18 cellular contexts compared by ENCODE assay signal in the genomic region with DNA sequence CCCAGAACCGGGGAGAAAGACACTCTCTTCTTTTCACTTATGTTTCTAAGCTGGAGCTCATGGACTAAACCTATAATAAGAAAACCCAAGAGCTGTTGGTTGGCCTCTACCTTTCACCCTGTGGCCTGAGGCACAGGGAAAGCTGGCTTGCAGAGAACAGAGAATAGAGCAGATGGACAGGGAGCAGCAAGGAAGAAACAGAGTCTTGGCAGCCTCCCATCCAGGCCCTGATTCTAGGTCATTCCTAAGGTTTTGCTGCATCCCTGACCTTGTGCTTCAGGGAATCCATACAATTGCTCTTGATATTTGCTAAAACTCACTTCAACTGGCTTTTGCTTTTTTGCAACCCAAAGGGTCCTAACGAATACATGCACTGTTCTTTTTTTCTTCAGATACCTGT.
DNase-seq lines count a peak whose midpoint lies in the region; ATAC-seq and TF ChIP-seq lines count a peak whose summit lies in the region.
"Had no signal": no experiment of that assay in that cellular context is flagged by ENCODE, and none has a peak within 500 bp of the region (broad histone marks: within the 10 kb centered on the region; RNA-seq: fewer than 3 reads in every experiment).

No MANE protein-coding gene starts in this region.

- H4K8ac ChIP-seq in mesendoderm (ENCODE audit: low read depth, low read length) = no peak overlapping the region
- H4K8ac ChIP-seq in neuronal stem cell (ENCODE audit: low read depth, low read length) = no peak overlapping the region

- no peaks in the 10 kb centered on the region for H3K79me1 ChIP-seq in mesendoderm (ENCODE audit: low read length)
- no peaks in the 10 kb centered on the region for H3K79me1 ChIP-seq in neuronal stem cell (ENCODE audit: low read depth, low read length)

- H3K4me3 ChIP-seq in coronary artery (no peak overlapping the region), mesendoderm (ENCODE audit: low read length) (no peak overlapping the region), neuronal stem cell (ENCODE audit: low read length in 2 of 2) (no peak overlapping the region)
- H3K4me3 ChIP-seq: BLaER1, GM12878 had no signal

- TF ChIP-seq CTCF in coronary artery (IDR thresholded peaks at IDR 0.05) = no peak

- no peak overlapping the region for H3K14ac ChIP-seq in neuronal stem cell (ENCODE audit: low read length)

- no peak overlapping the region for H4K5ac ChIP-seq in mesendoderm (ENCODE audit: low read length)

- H3K18ac ChIP-seq in mesendoderm (ENCODE audit: low read length) = peak overlapping the region; percentile 83
- H3K18ac ChIP-seq in neuronal stem cell (ENCODE audit: low read length) = no peak overlapping the region

- H3K27ac ChIP-seq in coronary artery (no peak overlapping the region), mesendoderm (ENCODE audit: low read depth, low read length) (no peak overlapping the region), neuronal stem cell (replicated peaks; ENCODE audit: low read length) (no peak overlapping the region)
- H3K27ac ChIP-seq: BLaER1 had no signal

- DNase-seq in cerebellar cortex (ENCODE audit: low spot score) (peak; percentile 59), coronary artery (ENCODE audit: low spot score) (peak; percentile 46), mesendoderm (no peak), T1000 (lab: John Stamatoyannopoulos, UW) (no peak), NOMO-1 treated with dmso at 0.1 percent for 144 hours (lab: John Stamatoyannopoulos, UW; ENCODE audit: unreplicated experiment) (no peak), neuronal stem cell (ENCODE audit: low spot score) (no peak)
- DNase-seq: 8988T; ACHN; BE2C; Caco-2; Calu3; CD4-positive, CD25-positive, alpha-beta regulatory T cell; CD8-positive, alpha-beta T cell; DMS79 treated with DMSO at 0.1 percent for 48 hours; GDM1 had no signal

- H3K9me3 ChIP-seq in neuronal stem cell (replicated peaks in 1 of 2; ENCODE audit: control insufficient read depth in 2 of 2, insufficient read depth in 1 of 2, low read depth in 1 of 2, low read length in 2 of 2) = no peaks in the 10 kb centered on the region
- H3K9me3 ChIP-seq: BE2C, BLaER1 had no signal

- H2BK120ac ChIP-seq in mesendoderm (ENCODE audit: low read depth, low read length) (no peak overlapping the region), neuronal stem cell (ENCODE audit: low read depth, low read length) (no peak overlapping the region)

- H2BK15ac ChIP-seq in mesendoderm (replicated peaks; ENCODE audit: low read depth) = no peak overlapping the region
- H2BK15ac ChIP-seq in neuronal stem cell (ENCODE audit: low read length) = no peak overlapping the region

- WGBS in mesendoderm (ENCODE audit: extremely low coverage, insufficient coverage, low lambda C conversion rate) = no CpG with 5 or more reads among the region's 2 CpGs
- no CpG with 5 or more reads among the region's 2 CpGs for WGBS in neuronal stem cell (ENCODE audit: extremely low coverage in 2 of 2, insufficient read length in 2 of 2, insufficient replicate concordance in 1 of 2), 2 donors

- H2BK5ac ChIP-seq in mesendoderm (ENCODE audit: low read length) = no peak overlapping the region
- no peak overlapping the region for H2BK5ac ChIP-seq in neuronal stem cell (ENCODE audit: low read length)

- H3K4me1 ChIP-seq in mesendoderm (ENCODE audit: control insufficient read depth, low read depth, low read length) (no peaks in the 10 kb centered on the region), neuronal stem cell (ENCODE audit: control insufficient read depth in 2 of 2, insufficient read depth in 1 of 2, low read depth in 1 of 2, low read length in 2 of 2) (peaks cover 0 to 1% of the 10 kb centered on the region in 2 donors)
- H3K4me1 ChIP-seq: BE2C, BLaER1, Caco-2 had no signal

- no peak overlapping the region for H4K91ac ChIP-seq in neuronal stem cell (ENCODE audit: low read depth, low read length, poor library complexity)

- H3K27me3 ChIP-seq in mesendoderm (ENCODE audit: insufficient read depth, low read length, poor library complexity) = no peaks in the 10 kb centered on the region
- H3K27me3 ChIP-seq in neuronal stem cell (ENCODE audit: control insufficient read depth in 3 of 3, insufficient read depth in 3 of 3, low read depth in 1 of 3, low read length in 3 of 3) = no peaks in the 10 kb centered on the region
- H3K27me3 ChIP-seq: BE2C, BLaER1 had no signal

- no peak overlapping the region for H3K4me2 ChIP-seq in mesendoderm (ENCODE audit: low read length)
- no peak overlapping the region for H3K4me2 ChIP-seq in neuronal stem cell (ENCODE audit: insufficient read depth, low read length, poor library complexity, severe bottlenecking)
- H3K4me2 ChIP-seq: BLaER1 had no signal

- no peak overlapping the region for H2AFZ ChIP-seq in neuronal stem cell (ENCODE audit: low read length)

- no peaks in the 10 kb centered on the region for H3K79me2 ChIP-seq in mesendoderm (ENCODE audit: control insufficient read depth, insufficient read depth, low read length)

- H3K36me3 ChIP-seq in mesendoderm (ENCODE audit: control insufficient read depth, insufficient read depth, low read length) (no peaks in the 10 kb centered on the region), neuronal stem cell (replicated peaks in 1 of 2; ENCODE audit: control insufficient read depth in 2 of 2, insufficient read depth in 2 of 2, low read length in 2 of 2) (no peaks in the 10 kb centered on the region)
- H3K36me3 ChIP-seq: BE2C, BLaER1 had no signal

- H3K23ac ChIP-seq in mesendoderm (ENCODE audit: low read length) (no peak overlapping the region), neuronal stem cell (ENCODE audit: low read depth, low read length, poor library complexity) (no peak overlapping the region)

- no peak overlapping the region for H2BK12ac ChIP-seq in neuronal stem cell (ENCODE audit: low read length)

- H3K56ac ChIP-seq in mesendoderm (ENCODE audit: low read length) = no peak overlapping the region

- ATAC-seq in GM18517 (IDR thresholded peaks at IDR 0.05; ENCODE audit: unreplicated experiment) = no peak
- ATAC-seq: CD8-positive, alpha-beta T cell; GM12878 had no signal

- H3K4ac ChIP-seq in mesendoderm (ENCODE audit: low read depth, low read length) = no peak overlapping the region
- no peak overlapping the region for H3K4ac ChIP-seq in neuronal stem cell (ENCODE audit: low read length)

- H3K9ac ChIP-seq in mesendoderm (ENCODE audit: low read length) = no peak overlapping the region
- H3K9ac ChIP-seq in neuronal stem cell (ENCODE audit: low read depth, low read length, poor library complexity) = no peak overlapping the region
- H3K9ac ChIP-seq: BLaER1 had no signal

- no peak overlapping the region for H2AK5ac ChIP-seq in mesendoderm (ENCODE audit: low read length)
- H2AK5ac ChIP-seq in neuronal stem cell (ENCODE audit: low read depth, low read length) = no peak overlapping the region

Comparison
In these comparisons a context has a peak if more than half of its experiments do, and no peak if none do; other contexts are left out.
1. DNase-seq: peak in cerebellar cortex (single experiment) and coronary artery (single experiment); none in mesendoderm (single experiment), T1000 (single experiment), NOMO-1 treated with dmso at 0.1 percent for 144 hours (single experiment) and neuronal stem cell (single experiment).